In the genomic region with DNA sequence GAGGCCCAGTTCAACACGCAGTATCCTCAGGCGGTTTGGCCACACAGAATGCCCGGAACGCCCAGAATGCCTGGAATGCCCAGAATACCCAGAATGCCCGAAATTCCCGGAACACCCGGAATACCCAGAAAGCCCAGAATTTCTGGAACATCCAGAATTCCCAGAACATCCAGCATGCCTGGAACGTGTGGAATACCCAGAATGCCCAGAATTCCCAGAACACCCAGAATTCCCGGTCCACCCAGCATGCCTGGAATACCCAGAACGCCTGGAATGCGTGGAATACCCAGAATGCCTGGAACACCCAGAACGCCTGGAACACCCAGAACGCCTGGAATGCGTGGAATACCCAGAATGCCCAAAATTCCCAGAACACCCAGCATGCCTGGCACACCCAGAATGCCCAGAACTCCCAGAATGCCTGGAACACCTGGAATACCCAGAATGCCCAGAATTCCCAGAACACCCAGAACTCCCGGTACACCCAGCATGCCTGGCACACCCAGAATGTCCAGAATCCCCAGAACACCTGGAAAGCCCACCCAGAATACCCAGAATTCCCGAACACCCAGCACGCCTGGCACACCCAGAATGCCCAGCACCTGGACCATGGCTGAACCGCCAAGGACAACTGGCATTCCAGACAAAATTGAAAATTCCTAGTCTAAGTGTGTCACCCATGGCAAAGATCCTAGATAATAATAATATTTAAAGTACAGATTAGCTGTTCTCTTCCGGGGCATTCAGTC, we compare ENCODE assay signal across 27 cellular contexts.
"Had no signal": no experiment of that assay in that cellular context is flagged by ENCODE, and none has a peak within 500 bp of the region (broad histone marks: within the 10 kb centered on the region; RNA-seq: fewer than 3 reads in every experiment).

No MANE protein-coding gene starts in this region.

- H3K4me3 Mint-ChIP-seq: immature natural killer cell; naive thymus-derived CD8-positive, alpha-beta T cell; nephron; neural progenitor cell; stimulated activated naive B cell treated with anti-CD40 and anti-IgM and Interleukin-4, amounts not matched to agents 10 μg/mL and 1 μg/mL and 100 μg/mL, for 72 hours had no signal

- H3K27ac ChIP-seq: left ventricle myocardium inferior, neural progenitor cell, neutrophil, ovary, prostate gland, skin epidermis, stomach, testis, thyroid gland, transverse colon, upper lobe of left lung, vagina had no signal

- H3K4me1 ChIP-seq: left ventricle myocardium inferior, neural progenitor cell, prostate gland, stomach, testis, thyroid gland, transverse colon, upper lobe of left lung had no signal

- H3K27ac Mint-ChIP-seq: immature natural killer cell; naive thymus-derived CD8-positive, alpha-beta T cell; nephron; neural progenitor cell; stimulated activated naive B cell treated with anti-CD40 and anti-IgM and Interleukin-4, amounts not matched to agents 10 μg/mL and 1 μg/mL and 100 μg/mL, for 72 hours had no signal

- H3K36me3 ChIP-seq: left ventricle myocardium inferior, neutrophil, ovary, prostate gland, stomach, thyroid gland, transverse colon, upper lobe of left lung, vagina had no signal

- DNase-seq: hypothalamus; immature natural killer cell; left ventricle myocardium inferior; midbrain; naive thymus-derived CD8-positive, alpha-beta T cell; occipital lobe; ovary; retina; right cardiac atrium; stimulated activated CD4-positive, alpha-beta T cell treated with anti-CD3 and anti-CD28 coated beads, Interleukin-12 subunit alpha, Interleukin-12 subunit beta, amount 100 ng/mL, for 4 hours; stimulated activated CD4-positive, alpha-beta T cell treated with anti-CD3 and anti-CD28 coated beads, Interleukin-15, amount 100 ng/mL, for 24 hours; stimulated activated CD4-positive, alpha-beta T cell treated with anti-CD3 and anti-CD28 coated beads, Interleukin-2, amount 100 ng/mL, for 24 hours; stimulated activated CD4-positive, alpha-beta T cell treated with anti-CD3 and anti-CD28 coated beads, Interleukin-4, amount 100 ng/mL, for 1 hour; stimulated activated naive B cell treated with anti-CD40 and anti-IgM and Interleukin-4, amounts not matched to agents 10 μg/mL and 1 μg/mL and 100 μg/mL, for 72 hours; stimulated activated naive CD8-positive, alpha-beta T cell treated with anti-CD3 and anti-CD28 coated beads, Interleukin-15, Interleukin-2, amounts not matched to agents 100 U/mL and 50 U/mL, for 24 hours; stomach; testis; thyroid gland; transverse colon; upper lobe of left lung had no signal

- H3K27me3 Mint-ChIP-seq: stimulated activated naive B cell treated with anti-CD40 and anti-IgM and Interleukin-4, amounts not matched to agents 10 μg/mL and 1 μg/mL and 100 μg/mL, for 72 hours had no signal

- H3K9me3 ChIP-seq: neutrophil, ovary, prostate gland, testis, thyroid gland, transverse colon, vagina had no signal

- H3K4me3 ChIP-seq: left ventricle myocardium inferior, lung, neural progenitor cell, ovary, prostate gland, skin epidermis, stomach, testis, thyroid gland, transverse colon, upper lobe of left lung, vagina had no signal

- H3K4me1 Mint-ChIP-seq: immature natural killer cell; nephron; neural progenitor cell; stimulated activated naive B cell treated with anti-CD40 and anti-IgM and Interleukin-4, amounts not matched to agents 10 μg/mL and 1 μg/mL and 100 μg/mL, for 72 hours had no signal

- ATAC-seq: naive thymus-derived CD8-positive, alpha-beta T cell; right cardiac atrium; stimulated activated naive CD8-positive, alpha-beta T cell treated with anti-CD3 and anti-CD28 coated beads, Interleukin-15, Interleukin-2, amounts not matched to agents 100 U/mL and 50 U/mL, for 24 hours had no signal

- H3K36me3 Mint-ChIP-seq: immature natural killer cell, neural progenitor cell had no signal
